Comparison of ENCODE assay signal across 14 cellular contexts in the genomic region with DNA sequence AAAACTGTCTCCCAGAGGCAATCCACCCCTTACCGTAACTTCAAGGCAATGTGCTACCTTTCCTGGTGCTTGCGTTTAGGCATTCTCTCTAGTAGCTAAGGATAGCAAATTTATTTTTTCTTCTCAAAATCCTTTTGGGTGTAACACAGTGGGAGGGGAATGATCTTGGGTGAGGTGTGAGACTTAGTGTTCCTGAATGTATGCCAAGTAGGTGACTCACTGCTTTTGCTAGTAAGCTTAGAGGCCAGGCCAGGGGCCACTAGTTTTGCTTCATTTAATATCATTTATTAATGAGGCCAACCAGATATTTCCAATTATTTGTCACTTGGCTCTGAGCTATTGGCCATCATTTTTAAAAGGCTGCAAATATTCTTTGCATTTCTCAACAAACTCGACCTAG.
DNase-seq lines count a peak whose midpoint lies in the region; TF ChIP-seq lines count a peak whose summit lies in the region.
"Had no signal": no experiment of that assay in that cellular context is flagged by ENCODE, and none has a peak within 500 bp of the region (broad histone marks: within the 10 kb centered on the region; RNA-seq: fewer than 3 reads in every experiment).

No MANE protein-coding gene starts in this region.

- H3K4me3 ChIP-seq in esophagus (ENCODE audit: low read depth in 1 of 2, low read length in 2 of 2) (no peak overlapping the region), spleen (no peak overlapping the region)
- H3K4me3 ChIP-seq: BLaER1 had no signal

- H3K9me3 ChIP-seq in esophagus (ENCODE audit: control insufficient read depth in 2 of 2, insufficient read depth in 1 of 2, low read depth in 1 of 2, low read length in 1 of 2) (no peaks in the 10 kb centered on the region), spleen (no peaks in the 10 kb centered on the region)
- H3K9me3 ChIP-seq: BLaER1 had no signal

- WGBS in esophagus, 2 donors, result 41 to 48% methylated on average over 3 of the region's 3 CpGs
- 80 to 88% (median 83%) methylated on average over 3 of the region's 3 CpGs for WGBS in spleen, 5 donors

- H3K36me3 ChIP-seq in esophagus (ENCODE audit: control insufficient read depth in 2 of 2, insufficient read depth in 2 of 2, low read length in 1 of 2), result no peaks in the 10 kb centered on the region
- H3K36me3 ChIP-seq in spleen, result no peaks in the 10 kb centered on the region
- H3K36me3 ChIP-seq: BLaER1 had no signal

- intact Hi-C loops in spleen (cut with DNase I; ENCODE audit: low total_unique reads), result no loop called here

- no peaks in the 10 kb centered on the region for H3K27me3 ChIP-seq in esophagus (ENCODE audit: control insufficient read depth in 1 of 2, insufficient read depth in 2 of 2, low read length in 2 of 2)
- H3K27me3 ChIP-seq in spleen (replicated peaks in 1 of 7), result peaks cover 0 to 5% (median 0%) of the 10 kb centered on the region in 7 donors
- H3K27me3 ChIP-seq: BLaER1 had no signal

- H3K27ac ChIP-seq in esophagus (ENCODE audit: low read depth in 2 of 2, low read length in 1 of 2), result peak overlapping the region; percentile 14 to 47
- H3K27ac ChIP-seq in spleen, result no peak overlapping the region
- H3K27ac ChIP-seq: BLaER1 had no signal

- DNase-seq in ELR (ENCODE audit: low read depth) (peak; percentile 26), NCI-H226 (peak; percentile 14), myocyte (ENCODE audit: low read depth) (peak; percentile 8), CD1c-positive myeloid dendritic cell (ENCODE audit: extremely low spot score) (no peak), iPS-NIHi11 (ENCODE audit: low spot score) (no peak), spleen (no peak)
- no peak for DNase-seq in stimulated activated naive CD4-positive, alpha-beta T cell treated with Interleukin-2 at 50 U/mL for 16 hours (lab: John Stamatoyannopoulos, UW)
- DNase-seq: activated CD4-positive, alpha-beta memory T cell treated with anti-CD3 and anti-CD28 coated beads, Interleukin-2, amount 10 ng/mL, durations not matched to agents 7 days and 5 days; activated gamma-delta T cell; foreskin melanocyte; MM.1S; stimulated activated CD4-positive, alpha-beta T cell treated with anti-CD3 and anti-CD28 coated beads, Interleukin-2, amount 100 ng/mL, for 24 hours had no signal

- TF ChIP-seq CTCF in spleen (IDR thresholded peaks at IDR 0.05 in 8 of 11, conservative IDR thresholded peaks at IDR 0.05 in 3 of 11), result no peak

- H3K4me1 ChIP-seq in esophagus (ENCODE audit: control insufficient read depth in 2 of 2, insufficient read depth in 2 of 2, low read length in 1 of 2), result peaks cover 0 to 2% of the 10 kb centered on the region in 2 donors
- no peaks in the 10 kb centered on the region for H3K4me1 ChIP-seq in spleen
- H3K4me1 ChIP-seq: BLaER1 had no signal

- no peak for TF ChIP-seq POLR2A in spleen (IDR thresholded peaks at IDR 0.05)

Comparison
In these comparisons a context has a peak if more than half of its experiments do, and no peak if none do; other contexts are left out.
1. DNase-seq: peak in ELR (single experiment), NCI-H226 (single experiment) and myocyte (single experiment); none in stimulated activated naive CD4-positive, alpha-beta T cell treated with Interleukin-2 at 50 U/mL for 16 hours (single experiment), CD1c-positive myeloid dendritic cell (single experiment), iPS-NIHi11 (single experiment) and spleen (single experiment).
2. H3K27ac ChIP-seq: peak in esophagus (2 of 2); none in spleen (0 of 8).